ENCODE assay signal across 5 cellular contexts in the genomic region with DNA sequence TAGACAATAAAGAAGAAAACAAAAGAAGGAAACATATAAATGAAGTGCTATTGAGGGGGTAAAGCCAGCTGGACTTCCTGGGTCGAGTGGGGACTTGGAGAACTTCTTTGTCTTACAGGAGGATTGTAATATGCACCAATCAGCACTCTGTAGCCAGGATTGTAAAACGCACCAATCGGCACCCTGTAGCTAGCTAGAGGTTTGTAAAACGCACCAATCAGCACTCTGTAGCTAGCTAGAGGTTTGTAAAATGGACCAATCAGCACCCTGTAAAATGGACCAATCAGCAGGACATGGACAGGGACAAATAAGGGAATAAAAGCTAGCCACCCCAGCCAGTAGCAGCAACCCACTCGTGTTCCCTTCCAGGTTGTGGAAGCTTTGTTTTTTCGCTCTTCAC. TPM values are rescaled to one million over a fixed set of nuclear protein-coding genes. Genes with fewer than 3 reads are reported as not detected.
"Had no signal": no experiment of that assay in that cellular context is flagged by ENCODE, and none has a peak within 500 bp of the region (broad histone marks: within the 10 kb centered on the region; RNA-seq: fewer than 3 reads in every experiment).

No MANE protein-coding gene starts in this region.

RNA-seq across cellular contexts. Expression of a gene that starts 54.6 kb away (rescaled TPM):
- total RNA-seq: naive thymus-derived CD8-positive, alpha-beta T cell; natural killer cell treated with Interleukin-12 subunit alpha and Interleukin-12 subunit beta and Interleukin-15 and Interleukin-18, amount 100 ng/mL, for 72 hours; osteoblast; renal cortical epithelial cell; subcutaneous adipose tissue had no signal
